ENCODE assay signal across 7 cellular contexts in the genomic region with DNA sequence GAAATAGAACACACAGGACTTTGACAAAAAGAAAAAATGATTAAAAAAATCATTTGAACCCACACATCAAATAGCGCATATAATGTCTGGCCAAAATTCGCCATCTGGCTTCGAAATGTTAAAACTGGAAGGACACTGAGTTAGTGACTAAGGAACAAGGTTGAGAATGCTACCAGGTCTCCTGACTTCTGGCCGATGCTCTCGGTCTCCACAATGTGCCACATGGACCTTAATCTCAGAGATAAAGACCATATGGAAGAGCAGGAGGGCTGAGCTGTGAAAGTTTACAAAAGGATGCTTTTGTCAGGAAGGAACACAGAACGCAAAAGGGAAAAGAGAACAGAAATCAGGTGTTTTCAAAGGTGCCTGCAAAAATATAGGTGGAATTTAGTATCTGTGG.
"Had no signal": no experiment of that assay in that cellular context is flagged by ENCODE, and none has a peak within 500 bp of the region (broad histone marks: within the 10 kb centered on the region; RNA-seq: fewer than 3 reads in every experiment).

No MANE protein-coding gene starts in this region.

- DNase-seq: H9, HCEC 1CT, KG1 had no signal

- H3K36me3 Mint-ChIP-seq: IgD-negative memory B cell had no signal

- H3K27ac ChIP-seq: HL-60 had no signal

- ATAC-seq: GM23338, HepG2 had no signal

- H3K4me3 ChIP-seq: GM23338 had no signal

- H3K27ac Mint-ChIP-seq: GM23338, H9, IgD-negative memory B cell had no signal

- H3K9me3 Mint-ChIP-seq: GM23338, H9, IgD-negative memory B cell had no signal

- H3K4me1 Mint-ChIP-seq: GM23338, IgD-negative memory B cell had no signal

- H3K4me3 Mint-ChIP-seq: GM23338, H9, IgD-negative memory B cell had no signal
